ENCODE assay signal across 19 cellular contexts in the genomic region with DNA sequence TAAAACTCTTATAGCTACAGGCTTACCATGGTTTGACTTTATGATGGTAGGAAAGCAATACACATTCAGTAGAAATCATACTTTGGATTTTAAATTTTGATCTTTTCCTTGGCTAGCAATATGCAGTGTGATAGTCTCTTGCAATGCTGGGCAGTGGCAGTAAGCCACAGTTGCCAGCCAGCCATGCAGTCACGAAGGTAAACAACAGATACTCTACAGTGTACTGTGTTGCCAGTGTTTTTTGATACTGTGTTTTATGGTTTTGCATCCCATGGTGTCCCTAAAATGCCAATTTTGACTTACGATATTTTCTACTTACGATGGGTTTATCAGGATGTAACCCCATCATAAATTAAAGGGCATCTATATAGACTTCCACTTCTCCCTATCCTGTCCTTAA. TPM values are rescaled to one million over a fixed set of nuclear protein-coding genes. Genes with fewer than 3 reads are reported as not detected.
DNase-seq lines count a peak whose midpoint lies in the region; ATAC-seq, FAIRE-seq and TF ChIP-seq lines count a peak whose summit lies in the region.
"Had no signal": no experiment of that assay in that cellular context is flagged by ENCODE, and none has a peak within 500 bp of the region (broad histone marks: within the 10 kb centered on the region; RNA-seq: fewer than 3 reads in every experiment).

No MANE protein-coding gene starts in this region.

- H3K27me3 ChIP-seq in liver (ENCODE audit: control insufficient read depth in 4 of 4, insufficient read depth in 4 of 4, low read length in 3 of 4) (no peaks in the 10 kb centered on the region), HepG2 (ENCODE audit: control insufficient read depth in 1 of 2, insufficient read depth in 2 of 2, low read length in 2 of 2) (no peaks in the 10 kb centered on the region; a peak in 1 of 5 replicates)
- H3K27me3 ChIP-seq: BLaER1 treated with 17β-estradiol and CSF1 and Interleukin-3, amounts not matched to agents 10 nM and 100 nM had no signal

- peaks cover 0 to 2% (median 0%) of the 10 kb centered on the region in 4 donors for H3K4me1 ChIP-seq in liver (ENCODE audit: control insufficient read depth in 4 of 4, insufficient read depth in 4 of 4, low read length in 3 of 4)
- H3K4me1 ChIP-seq in HepG2 (ENCODE audit: insufficient read depth, low read length): no peaks in the 10 kb centered on the region
- H3K4me1 ChIP-seq: A549; BLaER1 treated with 17β-estradiol and CSF1 and Interleukin-3, amounts not matched to agents 10 nM and 100 nM; Caco-2 had no signal

- no peak overlapping the region for H2AFZ ChIP-seq in HepG2 (ENCODE audit: low read length)

- POLR2A ChIA-PET in HepG2 (lab: Yijun Ruan, JAX): no interaction called here

- FAIRE-seq in HepG2 (lab: Jason Lieb, UNC): no peak
- FAIRE-seq: A549, D721Med, GM12891, GM19239 had no signal

- TF ChIP-seq RAD21 in liver (IDR thresholded peaks at IDR 0.05) (peak in 1 of 2 donors; percentile 11), HepG2 (CRISPR knock-in tag; IDR thresholded peaks at IDR 0.05) (no peak)

- WGBS in liver: 78% methylated on average over 3 of the region's 3 CpGs
- 38% methylated on average over 3 of the region's 3 CpGs for whole genome bisulfite sequencing in HepG2 (ENCODE audit: low lambda C conversion rate)

- H3K9me3 ChIP-seq in liver (ENCODE audit: control insufficient read depth in 4 of 4, low read length in 3 of 4) (no peaks in the 10 kb centered on the region), HepG2 (ENCODE audit: low read length) (no peaks in the 10 kb centered on the region)
- H3K9me3 ChIP-seq: A549, Caco-2 had no signal

- no peak for TF ChIP-seq EP300 in HepG2 (IDR thresholded peaks at IDR 0.05; ENCODE audit: low read depth in 2 of 2, low read length in 2 of 2)
- TF ChIP-seq EP300 in HepG2 (CRISPR knock-in tag; IDR thresholded peaks at IDR 0.05; ENCODE audit: borderline replicate concordance): no peak

- intact Hi-C loops in HepG2 (cut with micrococcal nuclease; ENCODE audit: unreplicated experiment): no loop called here

- BruUV-seq in HepG2 (replicated peaks; lab: Mats Ljungman, UMichigan): no TSS peak

- H3K27ac ChIP-seq in liver (ENCODE audit: low read depth in 1 of 2, low read length in 2 of 2): no peak overlapping the region
- no peak overlapping the region for H3K27ac ChIP-seq in HepG2 (ENCODE audit: extremely low read length, insufficient read depth, low read length)
- H3K27ac ChIP-seq: 22Rv1; A549; BLaER1 treated with 17β-estradiol and CSF1 and Interleukin-3, amounts not matched to agents 10 nM and 100 nM; C4-2B had no signal

- in situ Hi-C loops in HepG2 (cut with HindIII; ENCODE audit: extremely low pct_ligation_motif_present, low pct_unique_long_range_greater_than_20kb): no loop called here

- TF ChIP-seq CTCF in liver (IDR thresholded peaks at IDR 0.05; ENCODE audit: low read depth, low read length, missing input control): no peak
- no peak for TF ChIP-seq CTCF in HepG2 (CRISPR knock-in tag; IDR thresholded peaks at IDR 0.05)

- peak; percentile 45 for DNase-seq in DMS53 (lab: John Stamatoyannopoulos, UW)
- DNase-seq in DMS53 treated with DMSO at 0.1 percent for 48 hours (lab: John Stamatoyannopoulos, UW; ENCODE audit: unreplicated experiment): no peak
- no peak for DNase-seq in HepG2 (ENCODE audit: low spot score)
- DNase-seq in OCI-M1 (lab: John Stamatoyannopoulos, UW): no peak
- DNase-seq: AML-193; Caco-2; Calu3; CD4-positive, alpha-beta T cell; CD8-positive, alpha-beta T cell; DMS79 treated with DMSO at 0.1 percent for 48 hours; GF-D8 had no signal

- no peaks in the 10 kb centered on the region for H4K20me1 ChIP-seq in HepG2 (ENCODE audit: insufficient read depth, low read length)
- H4K20me1 ChIP-seq: BLaER1 treated with 17β-estradiol and CSF1 and Interleukin-3, amounts not matched to agents 10 nM and 100 nM had no signal

- ATAC-seq in HepG2: no peak
- ATAC-seq: A549; CD8-positive, alpha-beta T cell had no signal

- H3K36me3 ChIP-seq in liver (ENCODE audit: control insufficient read depth in 4 of 4, insufficient read depth in 3 of 4, low read depth in 1 of 4, low read length in 3 of 4): no peaks in the 10 kb centered on the region
- no peaks in the 10 kb centered on the region for H3K36me3 ChIP-seq in HepG2 (replicated peaks in 1 of 2; ENCODE audit: control insufficient read depth in 1 of 2, insufficient read depth in 2 of 2, low read length in 2 of 2)
- H3K36me3 ChIP-seq: BLaER1 treated with 17β-estradiol and CSF1 and Interleukin-3, amounts not matched to agents 10 nM and 100 nM had no signal

- CTCF ChIA-PET in HepG2 (lab: Yijun Ruan, JAX; ENCODE audit: low intra/inter-chr PET ratio, low total read pairs): no interaction called here

- TF ChIP-seq POLR2A in HepG2 (IDR thresholded peaks at IDR 0.05; ENCODE audit: insufficient read depth in 1 of 2, low read depth in 2 of 2, low read length in 2 of 2): no peak

- no peaks in the 10 kb centered on the region for H3K79me2 ChIP-seq in HepG2 (ENCODE audit: insufficient read depth, low read length)

- no peak overlapping the region for H3K9ac ChIP-seq in liver (ENCODE audit: low read depth in 1 of 2, low read length in 2 of 2)
- H3K9ac ChIP-seq in HepG2 (ENCODE audit: insufficient read depth, low read depth, low read length): no peak overlapping the region
- H3K9ac ChIP-seq: BLaER1 treated with 17β-estradiol and CSF1 and Interleukin-3, amounts not matched to agents 10 nM and 100 nM had no signal

- H3K4me3 ChIP-seq in liver (ENCODE audit: low read depth in 1 of 3, low read length in 3 of 3) (no peak overlapping the region), HepG2 (replicated peaks in 1 of 3; ENCODE audit: insufficient read depth in 1 of 3, low read depth in 2 of 3, low read length in 3 of 3) (no peak overlapping the region)
- H3K4me3 ChIP-seq: A549; BLaER1 treated with 17β-estradiol and CSF1 and Interleukin-3, amounts not matched to agents 10 nM and 100 nM had no signal

- H3K4me2 ChIP-seq in HepG2 (ENCODE audit: low read depth, low read length): no peak overlapping the region
- H3K4me2 ChIP-seq: A549; BLaER1 treated with 17β-estradiol and CSF1 and Interleukin-3, amounts not matched to agents 10 nM and 100 nM had no signal

TF ChIP-seq in liver, 16 proteins besides CTCF, POLR2A, EP300 and RAD21 (continues in another document):
- TF ChIP-seq, protein P1, sequence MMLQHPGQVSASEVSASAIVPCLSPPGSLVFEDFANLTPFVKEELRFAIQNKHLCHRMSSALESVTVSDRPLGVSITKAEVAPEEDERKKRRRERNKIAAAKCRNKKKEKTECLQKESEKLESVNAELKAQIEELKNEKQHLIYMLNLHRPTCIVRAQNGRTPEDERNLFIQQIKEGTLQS (IDR thresholded peaks at IDR 0.05): no peak
- TF ChIP-seq HNF4A (conservative IDR thresholded peaks at IDR 0.05): no peak
- TF ChIP-seq FOXA2 (IDR thresholded peaks at IDR 0.05): peak; percentile 53
- TF ChIP-seq TAF1 (conservative IDR thresholded peaks at IDR 0.05): no peak
- TF ChIP-seq NR2F2 (IDR thresholded peaks at IDR 0.05): no peak
- no peak for TF ChIP-seq YY1 (IDR thresholded peaks at IDR 0.05)

TF ChIP-seq in HepG2, 621 proteins besides CTCF, POLR2A, EP300 and RAD21:
- TF ChIP-seq GLI4 (CRISPR knock-in tag; IDR thresholded peaks at IDR 0.05; ENCODE audit: borderline replicate concordance): no peak
- TF ChIP-seq ZNF235 (CRISPR knock-in tag; IDR thresholded peaks at IDR 0.05; ENCODE audit: borderline replicate concordance): no peak
- no peak for TF ChIP-seq ZNF7 (CRISPR knock-in tag; IDR thresholded peaks at IDR 0.05)

RNA-seq across cellular contexts. Expression of a gene that starts 24.8 kb away (rescaled TPM):
- total RNA-seq in liver: 10 to 100 TPM; 20.1 to 77.5 TPM
- 10 to 100 TPM; 11.1 to 22.0 TPM for polyA plus RNA-seq in liver
- total RNA-seq in HepG2 (2016; rRNA removed; fragmentation: Illumina TruSeq; extraction: Trizol): 29.1 and 45.2 TPM in 2 replicates
- 5.0 and 6.9 TPM in 2 replicates for total RNA-seq in HepG2 (2016; cell fraction: cytosol; rRNA removed; fragmentation: Illumina TruSeq; extraction: Trizol; ENCODE audit: low read depth)
- total RNA-seq in HepG2 (2016; cell fraction: insoluble cytoplasmic fraction; rRNA removed; fragmentation: Illumina TruSeq; extraction: Trizol): 29.1 and 39.1 TPM in 2 replicates
- total RNA-seq in HepG2 (2016; cell fraction: membrane; rRNA removed; fragmentation: Illumina TruSeq; extraction: Trizol): 27.0 and 29.9 TPM in 2 replicates
- 38.1 and 42.0 TPM in 2 replicates for total RNA-seq in HepG2 (2016; cell fraction: nucleus; rRNA removed; fragmentation: Illumina TruSeq; extraction: Trizol)
- 32.2 and 37.8 TPM in 2 replicates for polyA plus RNA-seq in HepG2 (2011; rRNA removed)
- polyA plus RNA-seq in HepG2 (2011; cell fraction: cytosol; rRNA removed): 23.4 and 26.9 TPM in 2 replicates
- polyA plus RNA-seq in HepG2 (2011; cell fraction: nucleus; rRNA removed): 34.9 and 36.5 TPM in 2 replicates
- polyA plus RNA-seq in HepG2 (2012): 35.9 and 36.8 TPM in 2 replicates
- polyA plus RNA-seq in HepG2 (2016; cell fraction: cytosol; fragmentation: Illumina TruSeq; extraction: Trizol; ENCODE audit: low read depth): 12.2 and 13.0 TPM in 2 replicates
- polyA plus RNA-seq in HepG2 (2016; cell fraction: insoluble cytoplasmic fraction; fragmentation: Illumina TruSeq; extraction: Trizol; ENCODE audit: low read depth): 46.7 and 48.9 TPM in 2 replicates
- 28.6 and 30.0 TPM in 2 replicates for polyA plus RNA-seq in HepG2 (2016; cell fraction: membrane; fragmentation: Illumina TruSeq; extraction: Trizol; ENCODE audit: low read depth)
- 40.1 and 41.8 TPM in 2 replicates for polyA plus RNA-seq in HepG2 (2016; cell fraction: nucleus; fragmentation: Illumina TruSeq; extraction: Trizol; ENCODE audit: insufficient read depth, low read depth)
- polyA minus RNA-seq in HepG2 (2011; rRNA and poly(A)+ RNA removed; ENCODE audit: low replicate concordance): 23.8 and 59.2 TPM in 2 replicates
- polyA minus RNA-seq in HepG2 (2011; cell fraction: cytosol; rRNA and poly(A)+ RNA removed): 32.1 and 36.4 TPM in 2 replicates
- 148 and 153 TPM in 2 replicates for polyA minus RNA-seq in HepG2 (2011; cell fraction: nucleus; rRNA and poly(A)+ RNA removed)
